In genomic region chr2:136013962-136014361, GRCh38 we compare ENCODE assay signal across 18 cellular contexts. TPM values are rescaled to one million over a fixed set of nuclear protein-coding genes. Genes with fewer than 3 reads are reported as not detected.
A peak's percentile ranks its signal among the peaks of the same experiment; 100 is the strongest.
DNase-seq lines count a peak whose midpoint lies in the region; ATAC-seq and TF ChIP-seq lines count a peak whose summit lies in the region.
"Had no signal": no experiment of that assay in that cellular context is flagged by ENCODE, and none has a peak within 500 bp of the region (broad histone marks: within the 10 kb centered on the region; RNA-seq: fewer than 3 reads in every experiment).

No MANE protein-coding gene starts in this region.

- H3K4me2 ChIP-seq in HCT116 (ENCODE audit: low read length) (no peak overlapping the region), PC-3 (ENCODE audit: low read length) (no peak overlapping the region)

- intact Hi-C loops in HCT116 (cut with micrococcal nuclease): no loop called here
- intact Hi-C loops in PC-3 (cut with micrococcal nuclease): no loop called here

- H3K9me2 ChIP-seq in HCT116 (ENCODE audit: insufficient read depth) (no peaks in the 10 kb centered on the region), PC-3 (replicated peaks; ENCODE audit: low read length) (no peaks in the 10 kb centered on the region)

- H3K79me2 ChIP-seq in HCT116 (ENCODE audit: insufficient read depth, low read length) (no peaks in the 10 kb centered on the region), PC-3 (ENCODE audit: low read length) (no peaks in the 10 kb centered on the region)

- CTCF ChIA-PET in HCT116 (lab: Charles Lee) (no interaction called here), PC-3 (lab: Charles Lee) (no interaction called here)

- 0 out of 2 replicates have a peak, but pooled peaks have one; percentile 9 for TF ChIP-seq RAD21 in HCT116 (IDR thresholded peaks at IDR 0.05; ENCODE audit: low read depth)

- no peaks in the 10 kb centered on the region for H3K4me1 ChIP-seq in HCT116 (ENCODE audit: control insufficient read depth in 1 of 2, insufficient read depth in 2 of 2, low read length in 2 of 2)
- H3K4me1 ChIP-seq in PC-3 (ENCODE audit: insufficient read depth, low read length): no peaks in the 10 kb centered on the region
- H3K4me1 ChIP-seq: prostate gland had no signal

- RAD21 ChIA-PET in HCT116 (lab: Charles Lee; ENCODE audit: low non-redundant PET in 1 of 2, low total read pairs in 2 of 2, uncharacterized antibody in 2 of 2, unreplicated experiment in 2 of 2): no interaction called here

- POLR2A ChIA-PET in HCT116 (lab: Charles Lee): no interaction called here
- POLR2A ChIA-PET in PC-3 (lab: Charles Lee; ENCODE audit: unreplicated experiment): no interaction called here

- H3K9ac ChIP-seq in HCT116 (ENCODE audit: low read length): no peak overlapping the region
- H3K9ac ChIP-seq in PC-3 (ENCODE audit: low read length): no peak overlapping the region

- TF ChIP-seq CTCF in HCT116 (IDR thresholded peaks at IDR 0.05 in 2 of 3, conservative IDR thresholded peaks at IDR 0.05 in 1 of 3; ENCODE audit: borderline replicate concordance in 1 of 3, insufficient read depth in 1 of 3, low read depth in 2 of 3, low read length in 2 of 3) (no peak), PC-3 (conservative IDR thresholded peaks at IDR 0.05; ENCODE audit: low read depth, low read length) (no peak)

- H2AFZ ChIP-seq in HCT116 (ENCODE audit: low read depth, low read length, poor library complexity, severe bottlenecking) (no peak overlapping the region), PC-3 (ENCODE audit: low read length) (no peak overlapping the region)

- no peak overlapping the region for H3K4me3 ChIP-seq in HCT116 (replicated peaks in 1 of 2; ENCODE audit: low read depth in 1 of 2, low read length in 2 of 2)
- no peak overlapping the region for H3K4me3 ChIP-seq in PC-3 (ENCODE audit: low read length)
- H3K4me3 ChIP-seq: prostate gland had no signal

- no peaks in the 10 kb centered on the region for H3F3A ChIP-seq in PC-3 (ENCODE audit: low read length, unreplicated experiment)

- no peaks in the 10 kb centered on the region for H4K20me1 ChIP-seq in HCT116 (ENCODE audit: insufficient read depth)
- no peaks in the 10 kb centered on the region for H4K20me1 ChIP-seq in PC-3 (ENCODE audit: low read length)

- H3K36me3 ChIP-seq in HCT116 (ENCODE audit: control insufficient read depth in 1 of 2, insufficient read depth in 2 of 2, low read length in 2 of 2) (no peaks in the 10 kb centered on the region), PC-3 (ENCODE audit: low read depth, low read length) (no peaks in the 10 kb centered on the region)
- H3K36me3 ChIP-seq: prostate gland had no signal

- no peaks in the 10 kb centered on the region for H3K27me3 ChIP-seq in HCT116 (ENCODE audit: insufficient read depth, low read length)
- H3K27me3 ChIP-seq in PC-3 (ENCODE audit: low read length): peaks cover 10% of the 10 kb centered on the region

- H3K9me3 ChIP-seq in HCT116 (ENCODE audit: control insufficient read depth in 1 of 2, insufficient read depth in 1 of 2, low read depth in 1 of 2, low read length in 2 of 2): no peaks in the 10 kb centered on the region
- H3K9me3 ChIP-seq in PC-3 (ENCODE audit: low read length): no peaks in the 10 kb centered on the region
- H3K9me3 ChIP-seq: prostate gland had no signal

- no peak for ATAC-seq in HCT116
- no peak for ATAC-seq in PC-3
- ATAC-seq: stimulated activated naive B cell treated with anti-CD40 and anti-IgM and Interleukin-4, amounts not matched to agents 10 μg/mL and 1 μg/mL and 100 μg/mL, for 72 hours had no signal

- BruUV-seq in HCT116 (replicated peaks; lab: Mats Ljungman, UMichigan) (no TSS peak), PC-3 (replicated peaks; lab: Mats Ljungman, UMichigan) (no TSS peak)

- DNase-seq in HCT116 (ENCODE audit: low read depth, low spot score) (no peak), left kidney (ENCODE audit: low read depth, low spot score) (peak; percentile 81), renal cortical epithelial cell (ENCODE audit: low read depth) (peak; percentile 88), PC-3 (no peak), amniotic stem cell (lab: John Stamatoyannopoulos, UW) (no peak), C1 segment of cervical spinal cord (lab: John Stamatoyannopoulos, UW) (no peak)
- no peak for DNase-seq in stimulated activated CD4-positive, alpha-beta T cell treated with anti-CD3 and anti-CD28 coated beads, Interleukin-12 subunit alpha, Interleukin-12 subunit beta, amount 100 ng/mL, for 4 hours
- DNase-seq: activated CD4-positive, alpha-beta memory T cell treated with anti-CD3 and anti-CD28 coated beads, Interleukin-2, amount 10 ng/mL, durations not matched to agents 7 days and 5 days; activated effector memory CD4-positive, alpha-beta T cell treated with anti-CD3 and anti-CD28 coated beads, Interleukin-2, amount 50 U/mL, for 16 hours; GDM1; NCI-H1092; NCI-H446 treated with DMSO at 0.1 percent for 48 hours; stimulated activated CD4-positive, alpha-beta T cell treated with anti-CD3 and anti-CD28 coated beads, Interleukin-4, amount 100 ng/mL, for 4 hours; stimulated activated naive B cell treated with anti-CD40 and anti-IgM and Interleukin-4, amounts not matched to agents 10 μg/mL and 1 μg/mL and 100 μg/mL, for 72 hours had no signal

- no peak for TF ChIP-seq POLR2A in HCT116 (IDR thresholded peaks at IDR 0.05; ENCODE audit: borderline replicate concordance, extremely low read depth, insufficient read depth, insufficient read length)

- H3K27ac ChIP-seq in HCT116 (ENCODE audit: low read depth, low read length) (no peak overlapping the region), cingulate gyrus (ENCODE audit: low read depth, low read length) (peak overlapping the region; percentile 43), PC-3 (ENCODE audit: low read length) (no peak overlapping the region)
- H3K27ac ChIP-seq: C4-2B, epithelial cell of prostate, prostate gland had no signal

TF ChIP-seq in HCT116, 20 proteins besides CTCF, POLR2A, EP300 and RAD21:
- TF ChIP-seq, protein P1, sequence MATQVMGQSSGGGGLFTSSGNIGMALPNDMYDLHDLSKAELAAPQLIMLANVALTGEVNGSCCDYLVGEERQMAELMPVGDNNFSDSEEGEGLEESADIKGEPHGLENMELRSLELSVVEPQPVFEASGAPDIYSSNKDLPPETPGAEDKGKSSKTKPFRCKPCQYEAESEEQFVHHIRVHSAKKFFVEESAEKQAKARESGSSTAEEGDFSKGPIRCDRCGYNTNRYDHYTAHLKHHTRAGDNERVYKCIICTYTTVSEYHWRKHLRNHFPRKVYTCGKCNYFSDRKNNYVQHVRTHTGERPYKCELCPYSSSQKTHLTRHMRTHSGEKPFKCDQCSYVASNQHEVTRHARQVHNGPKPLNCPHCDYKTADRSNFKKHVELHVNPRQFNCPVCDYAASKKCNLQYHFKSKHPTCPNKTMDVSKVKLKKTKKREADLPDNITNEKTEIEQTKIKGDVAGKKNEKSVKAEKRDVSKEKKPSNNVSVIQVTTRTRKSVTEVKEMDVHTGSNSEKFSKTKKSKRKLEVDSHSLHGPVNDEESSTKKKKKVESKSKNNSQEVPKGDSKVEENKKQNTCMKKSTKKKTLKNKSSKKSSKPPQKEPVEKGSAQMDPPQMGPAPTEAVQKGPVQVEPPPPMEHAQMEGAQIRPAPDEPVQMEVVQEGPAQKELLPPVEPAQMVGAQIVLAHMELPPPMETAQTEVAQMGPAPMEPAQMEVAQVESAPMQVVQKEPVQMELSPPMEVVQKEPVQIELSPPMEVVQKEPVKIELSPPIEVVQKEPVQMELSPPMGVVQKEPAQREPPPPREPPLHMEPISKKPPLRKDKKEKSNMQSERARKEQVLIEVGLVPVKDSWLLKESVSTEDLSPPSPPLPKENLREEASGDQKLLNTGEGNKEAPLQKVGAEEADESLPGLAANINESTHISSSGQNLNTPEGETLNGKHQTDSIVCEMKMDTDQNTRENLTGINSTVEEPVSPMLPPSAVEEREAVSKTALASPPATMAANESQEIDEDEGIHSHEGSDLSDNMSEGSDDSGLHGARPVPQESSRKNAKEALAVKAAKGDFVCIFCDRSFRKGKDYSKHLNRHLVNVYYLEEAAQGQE (IDR thresholded peaks at IDR 0.05; ENCODE audit: low read depth): no peak
- no peak for TF ChIP-seq SRF (IDR thresholded peaks at IDR 0.05; ENCODE audit: low read depth)
- TF ChIP-seq CEBPB (IDR thresholded peaks at IDR 0.05; ENCODE audit: low read depth): no peak

RNA-seq across cellular contexts. Expression of gene DARS1, which starts 28.5 kb away (rescaled TPM):
- 94.8 TPM for total RNA-seq in HCT116 (2021; ENCODE audit: unreplicated experiment)
- 138 and 140 TPM in 2 replicates for polyA plus RNA-seq in HCT116 (2012)
- 159 and 174 TPM in 2 replicates for total RNA-seq in renal cortical epithelial cell
- 56.7 and 78.6 TPM in 2 replicates for total RNA-seq in PC-3 (2014; rRNA removed)

Comparison
In these comparisons a context has a peak if more than half of its experiments do, and no peak if none do; other contexts are left out.
1. DNase-seq: peak in left kidney (single experiment) and renal cortical epithelial cell (single experiment); none in HCT116 (single experiment), PC-3 (single experiment), amniotic stem cell (single experiment), C1 segment of cervical spinal cord (0 of 14) and stimulated activated CD4-positive, alpha-beta T cell treated with anti-CD3 and anti-CD28 coated beads, Interleukin-12 subunit alpha, Interleukin-12 subunit beta, amount 100 ng/mL, for 4 hours (single experiment).